ENCODE assay signal across 26 cellular contexts in genomic region chr11:104320956-104321355, GRCh38.
A peak's percentile ranks its signal among the peaks of the same experiment; 100 is the strongest.
DNase-seq lines count a peak whose midpoint lies in the region; ATAC-seq, FAIRE-seq and TF ChIP-seq lines count a peak whose summit lies in the region.
"Had no signal": no experiment of that assay in that cellular context is flagged by ENCODE, and none has a peak within 500 bp of the region (broad histone marks: within the 10 kb centered on the region; RNA-seq: fewer than 3 reads in every experiment).

No MANE protein-coding gene starts in this region.

- no peaks in the 10 kb centered on the region for H3K9me3 ChIP-seq in keratinocyte (ENCODE audit: control insufficient read depth, low read depth, low read length)
- H3K9me3 ChIP-seq: BE2C, BLaER1 had no signal

- FAIRE-seq in bronchial epithelial cell (lab: Jason Lieb, UNC), result no peak
- peak; percentile 69 for FAIRE-seq in keratinocyte (lab: Jason Lieb, UNC)
- FAIRE-seq: A204.1, GM12878, GM12892, GM18507, GM19239 had no signal

- H3K4me1 ChIP-seq in keratinocyte (ENCODE audit: control insufficient read depth, extremely low read depth, insufficient read depth, low read length), result no peaks in the 10 kb centered on the region
- H3K4me1 ChIP-seq: BLaER1 had no signal

- H3K27ac ChIP-seq in keratinocyte (ENCODE audit: control insufficient read depth, insufficient read depth, low read length), result no peak overlapping the region
- H3K27ac ChIP-seq: BLaER1 had no signal

- H3K79me2 ChIP-seq in keratinocyte (ENCODE audit: control insufficient read depth, insufficient read depth, low read length), result no peaks in the 10 kb centered on the region

- dilution Hi-C loops in keratinocyte (cut with MboI; ENCODE audit: extremely low pct_ligation_motif_present, low sequenced_read_pairs), result no loop called here

- ATAC-seq in GM18861 (IDR thresholded peaks at IDR 0.05; ENCODE audit: unreplicated experiment), result no peak
- ATAC-seq: GM12878 had no signal

- H3K9me1 ChIP-seq in keratinocyte (ENCODE audit: control insufficient read depth, extremely low read depth, insufficient read depth, low read length), result no peaks in the 10 kb centered on the region

- no peak for TF ChIP-seq CTCF in bronchial epithelial cell (IDR thresholded peaks at IDR 0.05; ENCODE audit: insufficient read depth, low read length, severe bottlenecking)
- no peak for TF ChIP-seq CTCF in epithelial cell of esophagus (IDR thresholded peaks at IDR 0.05; ENCODE audit: insufficient read depth, low read depth, low read length, missing control alignments)
- no peak for TF ChIP-seq CTCF in keratinocyte (optimal IDR thresholded peaks at IDR 0.05 in 1 of 3, IDR thresholded peaks at IDR 0.05 in 1 of 3, conservative IDR thresholded peaks at IDR 0.05 in 1 of 3; ENCODE audit: extremely low read depth in 1 of 3, insufficient read depth in 2 of 3, low read length in 3 of 3)

- H3K4me2 ChIP-seq in keratinocyte (ENCODE audit: control insufficient read depth, extremely low read depth, insufficient read depth, low read depth, low read length), result no peak overlapping the region
- H3K4me2 ChIP-seq: BLaER1 had no signal

- H4K20me1 ChIP-seq in keratinocyte (ENCODE audit: control insufficient read depth, extremely low read depth, insufficient read depth, low read length), result no peaks in the 10 kb centered on the region
- H4K20me1 ChIP-seq: BLaER1 had no signal

- no peak overlapping the region for H3K9ac ChIP-seq in keratinocyte (ENCODE audit: control insufficient read depth, extremely low read depth, insufficient read depth, low read length)
- H3K9ac ChIP-seq: BLaER1 had no signal

- peak; percentile 84 for DNase-seq in bronchial epithelial cell (ENCODE audit: low read depth)
- DNase-seq in epithelial cell of esophagus (ENCODE audit: low read depth), result peak; percentile 75
- DNase-seq in keratinocyte (ENCODE audit: low read depth, low spot score), result no peak
- DNase-seq in stimulated activated CD4-positive, alpha-beta T cell treated with anti-CD3 and anti-CD28 coated beads, Interleukin-1b, Interleukin-23, amount 100 ng/mL, for 48 hours, result no peak
- DNase-seq: 8988T; ACHN; BE2C; C1 segment of cervical spinal cord; CD4-positive, alpha-beta memory T cell; CD4-positive, CD25-positive, alpha-beta regulatory T cell; CD8-positive, alpha-beta memory T cell; COR-L47; DMS 273 treated with DMSO at 0.1 percent for 48 hours; DMS153; DMS53; DMS79; DND-41; EL; GDM1 had no signal

- H3K4me3 ChIP-seq in bronchial epithelial cell (ENCODE audit: low read depth, low read length) (no peak overlapping the region), epithelial cell of esophagus (ENCODE audit: low read length) (no peak overlapping the region), keratinocyte (ENCODE audit: control insufficient read depth in 2 of 3, extremely low read depth in 1 of 3, insufficient read depth in 2 of 3, low read depth in 1 of 3, low read length in 3 of 3) (no peak overlapping the region)
- H3K4me3 ChIP-seq: BLaER1, GM12878 had no signal

- no peaks in the 10 kb centered on the region for H3K27me3 ChIP-seq in bronchial epithelial cell (ENCODE audit: control insufficient read depth, insufficient read depth, low read length)
- H3K27me3 ChIP-seq in keratinocyte (ENCODE audit: control insufficient read depth, extremely low read depth, insufficient read depth, low read length), result no peaks in the 10 kb centered on the region
- H3K27me3 ChIP-seq: BE2C, BLaER1 had no signal

- no peaks in the 10 kb centered on the region for H3K36me3 ChIP-seq in bronchial epithelial cell (ENCODE audit: control insufficient read depth, insufficient read depth, low read length)
- no peaks in the 10 kb centered on the region for H3K36me3 ChIP-seq in keratinocyte (ENCODE audit: control insufficient read depth in 2 of 2, extremely low read depth in 1 of 2, insufficient read depth in 2 of 2, low read length in 2 of 2)
- H3K36me3 ChIP-seq: BE2C, BLaER1 had no signal

- no peak overlapping the region for H2AFZ ChIP-seq in keratinocyte (ENCODE audit: control insufficient read depth, low read length)

Comparison
In these comparisons a context has a peak if more than half of its experiments do, and no peak if none do; other contexts are left out.
1. DNase-seq: peak in bronchial epithelial cell (single experiment) and epithelial cell of esophagus (single experiment); none in keratinocyte (single experiment) and stimulated activated CD4-positive, alpha-beta T cell treated with anti-CD3 and anti-CD28 coated beads, Interleukin-1b, Interleukin-23, amount 100 ng/mL, for 48 hours (single experiment).